Comparison of ENCODE assay signal across 8 cellular contexts in the genomic region with DNA sequence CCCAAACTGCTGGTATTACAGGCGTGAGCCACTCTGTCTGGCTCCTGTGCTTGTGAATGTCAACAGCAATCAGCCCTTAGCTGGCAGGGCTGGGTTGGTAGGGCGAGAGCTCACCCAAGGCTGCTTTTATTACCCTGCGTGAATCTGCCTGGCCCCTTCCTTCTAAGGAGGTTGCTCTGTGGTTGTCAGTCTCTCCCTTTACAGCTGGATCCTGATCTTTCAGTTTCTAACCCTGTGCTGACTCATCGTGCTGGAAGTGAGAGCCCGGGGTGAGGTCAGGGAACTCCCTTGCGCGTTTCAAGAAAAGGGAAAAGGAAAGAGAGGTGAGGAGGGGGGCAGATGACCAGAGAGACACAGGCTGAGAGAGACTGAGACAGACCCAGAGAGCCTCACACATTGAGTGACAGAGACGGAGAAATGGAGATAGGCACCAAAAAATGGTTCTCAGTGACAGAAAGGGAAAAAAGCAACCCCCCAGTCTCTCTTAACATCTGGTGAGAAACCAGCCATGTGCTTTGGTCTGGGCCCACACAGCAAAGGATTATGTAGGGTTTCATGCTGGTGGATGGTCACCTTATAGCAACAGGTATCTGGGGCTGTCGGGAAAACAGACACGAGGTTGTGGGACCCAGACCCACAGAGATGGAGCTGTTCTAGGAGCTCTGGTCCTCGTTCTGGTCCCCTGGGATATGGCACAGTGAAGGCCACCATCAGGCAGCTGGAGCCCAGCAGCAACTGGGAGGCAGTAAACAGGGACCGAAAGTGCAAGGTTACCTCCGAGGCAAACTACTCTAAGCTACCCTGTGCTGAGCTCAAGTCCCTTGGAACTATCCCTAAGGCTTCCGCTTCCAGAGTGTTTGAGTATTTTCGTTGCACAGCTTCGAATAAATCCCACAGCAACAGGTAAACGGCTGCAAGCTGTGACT. TPM values are rescaled to one million over a fixed set of nuclear protein-coding genes. Genes with fewer than 3 reads are reported as not detected.
DNase-seq lines count a peak whose midpoint lies in the region; ATAC-seq, FAIRE-seq and TF ChIP-seq lines count a peak whose summit lies in the region.

No MANE protein-coding gene starts in this region.

- SMC1A ChIA-PET in GM12878 (lab: Charles Lee; ENCODE audit: uncharacterized antibody, unreplicated experiment): interaction anchor here (0.8 to 3.6 kb wide), 8 partner anchors 19 to 311 kb away, joined by 3 to 18 read pairs (median 4); no protein-coding TSS in a partner anchor

- POLR2A ChIA-PET in A549 (lab: Yijun Ruan, JAX): no interaction called here
- POLR2A ChIA-PET in GM12878 (lab: Charles Lee): interaction anchor here (0.6 to 2.1 kb wide), 3 partner anchors 18 to 607 kb away, joined by 4 to 7 read pairs (median 7); a partner anchor contains a TSS

- intact Hi-C loops in GM12878 (cut with micrococcal nuclease; ENCODE audit: unreplicated experiment): no loop called here

- H3K27me3 ChIP-seq in GM12878 (replicated peaks in 1 of 2; ENCODE audit: control insufficient read depth in 2 of 2, insufficient read depth in 2 of 2, low read length in 1 of 2): no peaks in the 10 kb centered on the region
- H3K27me3 ChIP-seq in layer of hippocampus (ENCODE audit: control insufficient read depth, insufficient read depth, low read length): no peaks in the 10 kb centered on the region
- H3K27me3 ChIP-seq in subcutaneous abdominal adipose tissue (ENCODE audit: control insufficient read depth in 5 of 5, insufficient read depth in 4 of 5, low read length in 5 of 5): no peaks in the 10 kb centered on the region

- TF ChIP-seq EP300 in A549 (IDR thresholded peaks at IDR 0.05) (no peak), GM12878 (IDR thresholded peaks at IDR 0.05; ENCODE audit: borderline replicate concordance in 1 of 2, control insufficient read depth in 1 of 2, low read depth in 2 of 2, low read length in 2 of 2) (peak in 1 of 2 experiments; percentile 35; a peak in 2 of 4 replicates)

- H3K79me2 ChIP-seq in GM12878 (ENCODE audit: control insufficient read depth, insufficient read depth, low read length): no peaks in the 10 kb centered on the region

- in situ Hi-C loops in GM12878 (cut with MboI): no loop called here

- no peak for FAIRE-seq in A549 (lab: Jason Lieb, UNC)
- peak; percentile 41 for FAIRE-seq in GM12878 (lab: Jason Lieb, UNC)

- H4K20me1 ChIP-seq in GM12878 (ENCODE audit: control insufficient read depth, insufficient read depth): no peaks in the 10 kb centered on the region

- peak overlapping the region; percentile 65 to 90 for H3K27ac ChIP-seq in A549
- H3K27ac ChIP-seq in GM12878 (ENCODE audit: control insufficient read depth, insufficient read depth): peak overlapping the region; percentile 54
- H3K27ac ChIP-seq in layer of hippocampus (ENCODE audit: low read depth, low read length): peak overlapping the region; percentile 64
- H3K27ac ChIP-seq in subcutaneous abdominal adipose tissue (ENCODE audit: low read depth, low read length): peak overlapping the region; percentile 50

- WGBS in A549 (ENCODE audit: missing lambda C conversion rate): 63% methylated on average over 14 of the region's 17 CpGs
- WGBS in GM12878 (ENCODE audit: insufficient coverage, insufficient replicate concordance, low lambda C conversion rate, missing lambda C conversion rate): 51% methylated on average over 17 of the region's 17 CpGs

- H3K9ac ChIP-seq in GM12878 (ENCODE audit: control insufficient read depth, insufficient read depth, low read length) (peak overlapping the region; percentile 26; the same call in 1 of the 2 replicates), subcutaneous abdominal adipose tissue (ENCODE audit: low read length in 5 of 5) (peak overlapping the region; percentile 4 to 48 (median 41))

- TF ChIP-seq RAD21 in A549 (conservative IDR thresholded peaks at IDR 0.05 in 1 of 2, IDR thresholded peaks at IDR 0.05 in 1 of 2) (no peak), GM12878 (IDR thresholded peaks at IDR 0.05; ENCODE audit: insufficient read depth, low read depth, low read length) (no peak)

- RAD21 ChIA-PET in GM12878 (lab: Charles Lee; ENCODE audit: unreplicated experiment): interaction anchor here (0.6 to 4.7 kb wide), 3 partner anchors 25 to 498 kb away, joined by 3 to 58 read pairs (median 21); a partner anchor contains a TSS

- CTCF ChIA-PET in A549 (lab: Yijun Ruan, JAX): interaction anchor here (0.5 to 4.0 kb wide), 6 partner anchors 9 to 154 kb away, joined by 3 to 27 read pairs (median 6); a partner anchor contains a TSS
- CTCF ChIA-PET in GM12878 (lab: Yijun Ruan, JAX): interaction anchor here (0.6 to 6.4 kb wide), 8 partner anchors 9 to 312 kb away, joined by 3 to 51 read pairs (median 4); a partner anchor contains a TSS

- H2AFZ ChIP-seq in GM12878 (ENCODE audit: control insufficient read depth, low read depth, low read length): peak overlapping the region; percentile 15; the same call in 1 of the 2 replicates

- H3K9me3 ChIP-seq in A549 (no peaks in the 10 kb centered on the region), GM12878 (replicated peaks; ENCODE audit: control insufficient read depth, insufficient read depth, low read length) (no peaks in the 10 kb centered on the region), subcutaneous abdominal adipose tissue (ENCODE audit: control insufficient read depth in 5 of 5, low read length in 5 of 5) (no peaks in the 10 kb centered on the region)

- ATAC-seq in A549: peak; percentile 28 to 60; a peak in 3 of 6 replicates
- peak; percentile 48 for ATAC-seq in GM18870 (IDR thresholded peaks at IDR 0.05; ENCODE audit: unreplicated experiment)
- ATAC-seq in GM12878: peak; percentile 71

- peaks cover 32% of the 10 kb centered on the region for H3K4me1 ChIP-seq in A549
- peaks cover 51% of the 10 kb centered on the region for H3K4me1 ChIP-seq in GM12878 (ENCODE audit: control insufficient read depth, insufficient read depth, low read length)
- peaks cover 11 to 58% (median 50%) of the 10 kb centered on the region in 5 donors for H3K4me1 ChIP-seq in subcutaneous abdominal adipose tissue (ENCODE audit: control insufficient read depth in 5 of 5, insufficient read depth in 5 of 5, low read length in 5 of 5)

- TF ChIP-seq POLR2A in A549 (IDR thresholded peaks at IDR 0.05; ENCODE audit: low read length) (no peak), GM12878 (IDR thresholded peaks at IDR 0.05; ENCODE audit: low read depth, low read length) (no peak)

- H3K4me3 ChIP-seq in A549 (no peak overlapping the region), GM12878 (0 out of 2 replicates have a peak overlapping the region, but pooled peaks have one; percentile 44), subcutaneous abdominal adipose tissue (ENCODE audit: low read depth in 1 of 5, low read length in 5 of 5) (peak overlapping the region in 4 of 5 donors; percentile 34 to 39 (median 38))

- BruUV-seq in GM12878 (replicated peaks; lab: Mats Ljungman, UMichigan): no TSS peak

- H3K4me2 ChIP-seq in A549 (peak overlapping the region; percentile 76), GM12878 (ENCODE audit: control insufficient read depth, insufficient read depth) (peak overlapping the region; percentile 97)

- TF ChIP-seq CTCF in A549 (IDR thresholded peaks at IDR 0.05): no peak
- no peak for TF ChIP-seq CTCF in GM12878 (IDR thresholded peaks at IDR 0.05 in 2 of 3, conservative IDR thresholded peaks at IDR 0.05 in 1 of 3; ENCODE audit: control insufficient read depth in 2 of 3, extremely low read depth in 1 of 3, insufficient read depth in 1 of 3, low read depth in 3 of 3, low read length in 3 of 3)

- DNase-seq in A549 (ENCODE audit: low read depth in 1 of 2, low spot score in 1 of 2) (peak; percentile 59 to 78), MV-4-11 (lab: John Stamatoyannopoulos, UW) (peak; percentile 92), GM12878 (ENCODE audit: low read depth, low spot score) (peak; percentile 70), NCI-H1092 (lab: John Stamatoyannopoulos, UW) (no peak), NCI-H1105 (lab: John Stamatoyannopoulos, UW) (no peak)

- H3K36me3 ChIP-seq in GM12878 (ENCODE audit: control insufficient read depth in 2 of 2, insufficient read depth in 2 of 2, low read length in 1 of 2): no peaks in the 10 kb centered on the region
- peaks cover 0 to 33% (median 21%) of the 10 kb centered on the region in 5 donors for H3K36me3 ChIP-seq in subcutaneous abdominal adipose tissue (ENCODE audit: control insufficient read depth in 5 of 5, insufficient read depth in 5 of 5, low read length in 5 of 5)

RNA-seq across cellular contexts. Expression of a gene that starts 2.5 kb away (rescaled TPM):
- polyA plus RNA-seq in A549 (2011; rRNA removed) (4.3 and 5.6 TPM in 2 replicates), A549 (2017; fragmentation: RNase III; extraction: RNeasy Plus Mini Kit Qiagen cat#74134 plus additional on column Dnase treatment) (3.8 to 4.2 TPM (median 3.9 TPM) in 3 replicates), GM12878 (2011; rRNA removed) (2.3 and 5.4 TPM in 2 replicates), GM12878 (2014; fragmentation: Illumina TruSeq; extraction: Trizol) (7.8 and 11.1 TPM in 2 replicates), GM12878 (2014; fragmentation: Nextera tagmentation; extraction: Ambion mirVana) (10 to 100 TPM; 15.9 to 21.8 TPM), GM12878 (2014; rRNA removed) (8.0 and 9.5 TPM in 2 replicates), GM12878 (2016; fragmentation: Nextera tagmentation; extraction: Ambion mirVana) (10 to 100 TPM; 10.9 to 12.4 TPM)
- 2.9 and 3.6 TPM in 2 replicates for polyA plus RNA-seq in A549 (2012; cell fraction: cytosol; rRNA removed)
- 5.3 and 5.7 TPM in 2 replicates for polyA plus RNA-seq in A549 (2012; cell fraction: nucleus; rRNA removed)
- 7.1 and 10.1 TPM in 2 replicates for polyA minus RNA-seq in A549 (2011; rRNA and poly(A)+ RNA removed)
- total RNA-seq in GM12878 (2013; cell fraction: nucleolus; rRNA removed): 7.4 and 11.7 TPM in 2 replicates
- total RNA-seq in GM12878 (2014; rRNA removed) (13.0 and 15.6 TPM in 2 replicates), GM12878 (2014; rRNA removed; fragmentation: Illumina TruSeq; extraction: Trizol) (6.9 and 7.7 TPM in 2 replicates), GM12878 (2021) (10.3 and 11.0 TPM in 2 replicates)
- polyA plus RNA-seq in GM12878 (2011; ENCODE audit: low read depth): 4.1 TPM
- 9.4 and 11.1 TPM in 2 replicates for polyA plus RNA-seq in GM12878 (2011; cell fraction: cytosol; rRNA removed)
- 5.8 and 10.6 TPM in 2 replicates for polyA plus RNA-seq in GM12878 (2011; cell fraction: nucleus; rRNA removed)
- 5.9 and 6.4 TPM in 2 replicates for polyA plus RNA-seq in GM12878 (2012)
- 6.5 and 13.3 TPM in 2 replicates for polyA minus RNA-seq in GM12878 (2011; rRNA and poly(A)+ RNA removed)
- polyA minus RNA-seq in GM12878 (2011; cell fraction: cytosol; rRNA and poly(A)+ RNA removed): 4.7 and 6.1 TPM in 2 replicates
- 2.5 and 3.9 TPM in 2 replicates for polyA minus RNA-seq in GM12878 (2011; cell fraction: nucleus; rRNA and poly(A)+ RNA removed)

RNA-seq across cellular contexts. Expression of a gene that starts 17.8 kb away (rescaled TPM):
- polyA plus RNA-seq in A549 (2011; rRNA removed): 107 and 131 TPM in 2 replicates
- 142 and 175 TPM in 2 replicates for polyA plus RNA-seq in A549 (2012; cell fraction: cytosol; rRNA removed)
- 231 and 283 TPM in 2 replicates for polyA plus RNA-seq in A549 (2012; cell fraction: nucleus; rRNA removed)
- polyA plus RNA-seq in A549 (2017; fragmentation: RNase III; extraction: RNeasy Plus Mini Kit Qiagen cat#74134 plus additional on column Dnase treatment): 111 to 116 TPM (median 111 TPM) in 3 replicates
- polyA minus RNA-seq in A549 (2011; rRNA and poly(A)+ RNA removed): 211 and 221 TPM in 2 replicates
- 97.7 and 106 TPM in 2 replicates for total RNA-seq in GM12878 (2013; cell fraction: nucleolus; rRNA removed)
- 104 and 118 TPM in 2 replicates for total RNA-seq in GM12878 (2014; rRNA removed)
- 92.6 and 99.1 TPM in 2 replicates for total RNA-seq in GM12878 (2014; rRNA removed; fragmentation: Illumina TruSeq; extraction: Trizol)
- 135 and 139 TPM in 2 replicates for total RNA-seq in GM12878 (2021)
- polyA plus RNA-seq in GM12878 (2011; ENCODE audit: low read depth): 55.0 TPM
- 72.8 and 113 TPM in 2 replicates for polyA plus RNA-seq in GM12878 (2011; rRNA removed)
- 143 and 159 TPM in 2 replicates for polyA plus RNA-seq in GM12878 (2011; cell fraction: cytosol; rRNA removed)
- 146 and 184 TPM in 2 replicates for polyA plus RNA-seq in GM12878 (2011; cell fraction: nucleus; rRNA removed)
- 58.0 and 59.9 TPM in 2 replicates for polyA plus RNA-seq in GM12878 (2012)
- polyA plus RNA-seq in GM12878 (2014; fragmentation: Illumina TruSeq; extraction: Trizol): 96.4 and 113 TPM in 2 replicates
- polyA plus RNA-seq in GM12878 (2014; fragmentation: Nextera tagmentation; extraction: Ambion mirVana): 1 to 10 TPM; 6.9 to 7.8 TPM
- 82.8 and 92.0 TPM in 2 replicates for polyA plus RNA-seq in GM12878 (2014; rRNA removed)
- 100 to 1,000 TPM; 131 to 132 TPM for polyA plus RNA-seq in GM12878 (2016; fragmentation: Nextera tagmentation; extraction: Ambion mirVana)
- polyA minus RNA-seq in GM12878 (2011; rRNA and poly(A)+ RNA removed): 156 and 205 TPM in 2 replicates
- polyA minus RNA-seq in GM12878 (2011; cell fraction: cytosol; rRNA and poly(A)+ RNA removed): 44.9 and 59.3 TPM in 2 replicates
- 57.4 and 80.7 TPM in 2 replicates for polyA minus RNA-seq in GM12878 (2011; cell fraction: nucleus; rRNA and poly(A)+ RNA removed)

RNA-seq across cellular contexts. Expression of a gene that starts 26.1 kb away (rescaled TPM):
- polyA plus RNA-seq in A549 (2011; rRNA removed) (1.9 and 2.0 TPM in 2 replicates), A549 (2017; fragmentation: RNase III; extraction: RNeasy Plus Mini Kit Qiagen cat#74134 plus additional on column Dnase treatment) (3.0 to 3.3 TPM (median 3.3 TPM) in 3 replicates), GM12878 (2011; rRNA removed) (1.3 and 2.5 TPM in 2 replicates), GM12878 (2014; fragmentation: Illumina TruSeq; extraction: Trizol) (0.10 and 0.66 TPM in 2 replicates), GM12878 (2014; fragmentation: Nextera tagmentation; extraction: Ambion mirVana) (under 1 TPM in 1 of 2 experiments, not detected in 1; 0.16 TPM), GM12878 (2014; rRNA removed) (3.2 and 3.3 TPM in 2 replicates), GM12878 (2016; fragmentation: Nextera tagmentation; extraction: Ambion mirVana) (1 to 10 TPM; 2.9 to 3.9 TPM)
- 2.6 and 4.3 TPM in 2 replicates for polyA plus RNA-seq in A549 (2012; cell fraction: cytosol; rRNA removed)
- polyA plus RNA-seq in A549 (2012; cell fraction: nucleus; rRNA removed): 4.2 and 7.8 TPM in 2 replicates
- 1.6 and 1.7 TPM in 2 replicates for polyA minus RNA-seq in A549 (2011; rRNA and poly(A)+ RNA removed)
- total RNA-seq in GM12878 (2013; cell fraction: nucleolus; rRNA removed): 10.7 and 12.3 TPM in 2 replicates
- total RNA-seq in GM12878 (2014; rRNA removed) (5.3 and 5.7 TPM in 2 replicates), GM12878 (2014; rRNA removed; fragmentation: Illumina TruSeq; extraction: Trizol) (1.0 and 1.3 TPM in 2 replicates), GM12878 (2021) (3.8 and 5.1 TPM in 2 replicates)
- 0.22 TPM for polyA plus RNA-seq in GM12878 (2011; ENCODE audit: low read depth)
- 3.1 and 5.3 TPM in 2 replicates for polyA plus RNA-seq in GM12878 (2011; cell fraction: cytosol; rRNA removed)
- 2.5 and 4.2 TPM in 2 replicates for polyA plus RNA-seq in GM12878 (2011; cell fraction: nucleus; rRNA removed)
- 0.84 and 1.1 TPM in 2 replicates for polyA plus RNA-seq in GM12878 (2012)
- 2.7 and 5.3 TPM in 2 replicates for polyA minus RNA-seq in GM12878 (2011; rRNA and poly(A)+ RNA removed)
- polyA minus RNA-seq in GM12878 (2011; cell fraction: cytosol; rRNA and poly(A)+ RNA removed): 1.3 and 2.4 TPM in 2 replicates
- polyA minus RNA-seq in GM12878 (2011; cell fraction: nucleus; rRNA and poly(A)+ RNA removed): 3.7 and 5.5 TPM in 2 replicates

RNA-seq across cellular contexts. Expression of a gene that starts 35.1 kb away (rescaled TPM):
- polyA plus RNA-seq in A549 (2011; rRNA removed) (8.7 and 10.8 TPM in 2 replicates), A549 (2017; fragmentation: RNase III; extraction: RNeasy Plus Mini Kit Qiagen cat#74134 plus additional on column Dnase treatment) (10.4 to 14.0 TPM (median 12.5 TPM) in 3 replicates), GM12878 (2011; rRNA removed) (not detected in 2 replicates), GM12878 (2014; fragmentation: Illumina TruSeq; extraction: Trizol) (not detected in 2 replicates), GM12878 (2014; fragmentation: Nextera tagmentation; extraction: Ambion mirVana) (not detected), GM12878 (2014; rRNA removed) (0.09 TPM in 1 of 2 replicates, not detected in the other), GM12878 (2016; fragmentation: Nextera tagmentation; extraction: Ambion mirVana) (not detected)
- 22.6 and 33.3 TPM in 2 replicates for polyA plus RNA-seq in A549 (2012; cell fraction: cytosol; rRNA removed)
- 26.5 and 45.0 TPM in 2 replicates for polyA plus RNA-seq in A549 (2012; cell fraction: nucleus; rRNA removed)
- polyA minus RNA-seq in A549 (2011; rRNA and poly(A)+ RNA removed): 3.7 and 7.6 TPM in 2 replicates
- total RNA-seq in GM12878 (2013; cell fraction: nucleolus; rRNA removed): 1.3 and 1.9 TPM in 2 replicates
- total RNA-seq in GM12878 (2014; rRNA removed) (not detected in 2 replicates), GM12878 (2014; rRNA removed; fragmentation: Illumina TruSeq; extraction: Trizol) (not detected in 2 replicates), GM12878 (2021) (not detected in 2 replicates)
- not detected for polyA plus RNA-seq in GM12878 (2011; ENCODE audit: low read depth)
- polyA plus RNA-seq in GM12878 (2011; cell fraction: cytosol; rRNA removed): 0.06 and 0.10 TPM in 2 replicates
- 0.31 and 0.42 TPM in 2 replicates for polyA plus RNA-seq in GM12878 (2011; cell fraction: nucleus; rRNA removed)
- 0.18 TPM in 1 of 2 replicates, not detected in the other for polyA plus RNA-seq in GM12878 (2012)
- 0.21 TPM in 1 of 2 replicates, not detected in the other for polyA minus RNA-seq in GM12878 (2011; rRNA and poly(A)+ RNA removed)
- not detected in 2 replicates for polyA minus RNA-seq in GM12878 (2011; cell fraction: cytosol; rRNA and poly(A)+ RNA removed)
- polyA minus RNA-seq in GM12878 (2011; cell fraction: nucleus; rRNA and poly(A)+ RNA removed): not detected in 2 replicates

RNA-seq across cellular contexts. Expression of a gene that starts 58.2 kb away (rescaled TPM):
- 7.2 and 8.4 TPM in 2 replicates for polyA plus RNA-seq in A549 (2011; rRNA removed)
- polyA plus RNA-seq in A549 (2012; cell fraction: cytosol; rRNA removed): 7.0 and 7.3 TPM in 2 replicates
- 5.9 and 6.2 TPM in 2 replicates for polyA plus RNA-seq in A549 (2012; cell fraction: nucleus; rRNA removed)
- polyA plus RNA-seq in A549 (2017; fragmentation: RNase III; extraction: RNeasy Plus Mini Kit Qiagen cat#74134 plus additional on column Dnase treatment): 3.4 to 3.8 TPM (median 3.7 TPM) in 3 replicates
- 16.7 and 20.6 TPM in 2 replicates for polyA minus RNA-seq in A549 (2011; rRNA and poly(A)+ RNA removed)
- total RNA-seq in GM12878 (2013; cell fraction: nucleolus; rRNA removed): 15.8 and 16.5 TPM in 2 replicates
- total RNA-seq in GM12878 (2014; rRNA removed): 4.9 and 8.2 TPM in 2 replicates
- 5.5 TPM in 2 replicates for total RNA-seq in GM12878 (2014; rRNA removed; fragmentation: Illumina TruSeq; extraction: Trizol)
- 7.0 and 7.2 TPM in 2 replicates for total RNA-seq in GM12878 (2021)
- 3.0 TPM for polyA plus RNA-seq in GM12878 (2011; ENCODE audit: low read depth)
- polyA plus RNA-seq in GM12878 (2011; rRNA removed): 7.4 and 11.3 TPM in 2 replicates
- 22.0 TPM in 2 replicates for polyA plus RNA-seq in GM12878 (2011; cell fraction: cytosol; rRNA removed)
- 8.9 and 10.6 TPM in 2 replicates for polyA plus RNA-seq in GM12878 (2011; cell fraction: nucleus; rRNA removed)
- 3.1 and 3.6 TPM in 2 replicates for polyA plus RNA-seq in GM12878 (2012)
- 7.1 and 7.2 TPM in 2 replicates for polyA plus RNA-seq in GM12878 (2014; fragmentation: Illumina TruSeq; extraction: Trizol)
- 1 to 10 TPM; 1.9 to 2.5 TPM for polyA plus RNA-seq in GM12878 (2014; fragmentation: Nextera tagmentation; extraction: Ambion mirVana)
- 7.5 and 8.9 TPM in 2 replicates for polyA plus RNA-seq in GM12878 (2014; rRNA removed)
- polyA plus RNA-seq in GM12878 (2016; fragmentation: Nextera tagmentation; extraction: Ambion mirVana): 10 to 100 TPM; 10.9 to 11.9 TPM
- polyA minus RNA-seq in GM12878 (2011; rRNA and poly(A)+ RNA removed): 20.3 and 21.1 TPM in 2 replicates
- 5.1 and 6.4 TPM in 2 replicates for polyA minus RNA-seq in GM12878 (2011; cell fraction: cytosol; rRNA and poly(A)+ RNA removed)
- polyA minus RNA-seq in GM12878 (2011; cell fraction: nucleus; rRNA and poly(A)+ RNA removed): 5.9 and 11.1 TPM in 2 replicates

Comparison
In these comparisons a context has a peak if more than half of its experiments do, and no peak if none do; other contexts are left out.
1. DNase-seq: peak in A549 (2 of 2), MV-4-11 (single experiment) and GM12878 (single experiment); none in NCI-H1092 (single experiment) and NCI-H1105 (single experiment).
2. Peak in every context shown above with its lines, with median percentiles within 50 percentile points of each other: ATAC-seq and H3K27ac ChIP-seq.